In genomic region chr19:18291590-18292459, GRCh38 we compare ENCODE assay signal across 1 cellular context.
TF ChIP-seq lines count a peak whose summit lies in the region.

No MANE protein-coding gene starts in this region.

TF ChIP-seq in K562, 482 proteins besides CTCF, POLR2A, EP300 and RAD21 (continued from another document and continues in another):
- 0 out of 2 replicates have a peak, but pooled peaks have one; percentile 35 for TF ChIP-seq E2F3 (CRISPR knock-in tag; IDR thresholded peaks at IDR 0.05)
- 0 out of 3 replicates have a peak, but pooled peaks of 1 of the 2 experiments have one; percentile 23 for TF ChIP-seq CBX3 (IDR thresholded peaks at IDR 0.05; ENCODE audit: borderline replicate concordance in 1 of 2, low read length in 2 of 2)
- TF ChIP-seq ZNF263 (CRISPR knock-in tag; IDR thresholded peaks at IDR 0.05; ENCODE audit: borderline replicate concordance) = peak; percentile 94
- no peak for TF ChIP-seq MCM2 (IDR thresholded peaks at IDR 0.05; ENCODE audit: low read depth)
- peak; percentile 61; the same call in 1 of the 2 replicates for TF ChIP-seq MTA1 (IDR thresholded peaks at IDR 0.05; ENCODE audit: borderline replicate concordance)
- TF ChIP-seq RB1 (IDR thresholded peaks at IDR 0.05; ENCODE audit: low read depth) = 0 out of 2 replicates have a peak, but pooled peaks have one; percentile 50
- no peak for TF ChIP-seq SMAD3 (CRISPR knock-in tag; conservative IDR thresholded peaks at IDR 0.05)
- peak; percentile 63 for TF ChIP-seq FOSL1 (tag; conservative IDR thresholded peaks at IDR 0.05)
- TF ChIP-seq NEUROD1 (IDR thresholded peaks at IDR 0.05; ENCODE audit: borderline replicate concordance, low read depth, low read length, partially characterized antibody) = peak; percentile 60
- TF ChIP-seq IFI16 (CRISPR knock-in tag; IDR thresholded peaks at IDR 0.05) = no peak
- no peak; the same call in 1 of the 2 replicates for TF ChIP-seq LCOR (CRISPR knock-in tag; IDR thresholded peaks at IDR 0.05)
- TF ChIP-seq ZNF408 (CRISPR knock-in tag; IDR thresholded peaks at IDR 0.05; ENCODE audit: low read depth) = no peak
- no peak for TF ChIP-seq ZNF511 (CRISPR knock-in tag; IDR thresholded peaks at IDR 0.05)
- peak; percentile 77 for TF ChIP-seq TAF1 (IDR thresholded peaks at IDR 0.05; ENCODE audit: control insufficient read depth, extremely low read depth, insufficient read depth, low read length, severe bottlenecking)
- TF ChIP-seq ELF1 (tag; IDR thresholded peaks at IDR 0.05) = peak; percentile 73
- peak; percentile 90 for TF ChIP-seq MGA (IDR thresholded peaks at IDR 0.05)
- peak; percentile 87; the same call in 1 of the 2 replicates for TF ChIP-seq RBM14 (IDR thresholded peaks at IDR 0.05; ENCODE audit: borderline replicate concordance, insufficient read depth, low read depth, low read length)
- TF ChIP-seq BCLAF1 (IDR thresholded peaks at IDR 0.05; ENCODE audit: borderline replicate concordance in 1 of 2, control insufficient read depth in 1 of 2, low read depth in 2 of 2, low read length in 1 of 2) = no peak
- TF ChIP-seq NELFE (IDR thresholded peaks at IDR 0.05; ENCODE audit: insufficient read depth, insufficient read length) = no peak
- peak; percentile 68 for TF ChIP-seq PML (IDR thresholded peaks at IDR 0.05; ENCODE audit: low read length)
- 0 out of 2 replicates have a peak, but pooled peaks have one; percentile 18 for TF ChIP-seq SMARCE1 (IDR thresholded peaks at IDR 0.05)
- TF ChIP-seq CCNT2 (IDR thresholded peaks at IDR 0.05; ENCODE audit: borderline replicate concordance, extremely low read depth, insufficient read length, low read depth, low read length) = peak; percentile 88
- TF ChIP-seq MYNN (IDR thresholded peaks at IDR 0.05) = peak; percentile 49; the same call in 1 of the 2 replicates
- TF ChIP-seq MYNN (CRISPR knock-in tag; IDR thresholded peaks at IDR 0.05) = no peak
- peak; percentile 99 for TF ChIP-seq VEZF1 (CRISPR knock-in tag; IDR thresholded peaks at IDR 0.05)
- TF ChIP-seq LEF1 (IDR thresholded peaks at IDR 0.05) = peak; percentile 93
- no peak for TF ChIP-seq ZC3H11A (IDR thresholded peaks at IDR 0.05; ENCODE audit: low read depth, low read length)
- TF ChIP-seq IRF1 (CRISPR knock-in tag; IDR thresholded peaks at IDR 0.05; ENCODE audit: borderline replicate concordance) = no peak
- no peak for TF ChIP-seq SETDB1 (IDR thresholded peaks at IDR 0.05; ENCODE audit: low read length)
- TF ChIP-seq ARID3A (IDR thresholded peaks at IDR 0.05; ENCODE audit: borderline replicate concordance, low read depth, low read length) = no peak
- peak; percentile 40 for TF ChIP-seq ZNF589 (CRISPR knock-in tag; IDR thresholded peaks at IDR 0.05; ENCODE audit: low read depth)
- peak; percentile 81 for TF ChIP-seq ZNF766 (CRISPR knock-in tag; conservative IDR thresholded peaks at IDR 0.05)
- no peak for TF ChIP-seq C11orf30 (IDR thresholded peaks at IDR 0.05; ENCODE audit: low read depth)
- TF ChIP-seq LARP7 (IDR thresholded peaks at IDR 0.05) = no peak; the same call in 1 of the 2 replicates
- TF ChIP-seq THAP7 (CRISPR knock-in tag; IDR thresholded peaks at IDR 0.05) = peak; percentile 70; the same call in 1 of the 2 replicates
- TF ChIP-seq CBX1 (IDR thresholded peaks at IDR 0.05; ENCODE audit: low read depth) = peak; percentile 13; the same call in 1 of the 2 replicates
- peak; percentile 40 for TF ChIP-seq HNRNPK (IDR thresholded peaks at IDR 0.05; ENCODE audit: low read depth, low read length, poor library complexity, severe bottlenecking)
- no peak for TF ChIP-seq RBM25 (IDR thresholded peaks at IDR 0.05; ENCODE audit: low read depth, low read length, severe bottlenecking)
- peak; percentile 79 for TF ChIP-seq NCOR1 (IDR thresholded peaks at IDR 0.05)
- TF ChIP-seq NBN (IDR thresholded peaks at IDR 0.05; ENCODE audit: low read depth) = peak; percentile 80; the same call in 1 of the 2 replicates
- no peak for TF ChIP-seq U2AF2 (optimal IDR thresholded peaks at IDR 0.05; ENCODE audit: low read depth, low read length)
- TF ChIP-seq ERF (CRISPR knock-in tag; IDR thresholded peaks at IDR 0.05) = peak; percentile 76; the same call in 1 of the 2 replicates
- no peak for TF ChIP-seq KLF10 (CRISPR knock-in tag; IDR thresholded peaks at IDR 0.05)
- TF ChIP-seq SUPT5H (IDR thresholded peaks at IDR 0.05) = peak; percentile 80
